ENCODE assay signal across 8 cellular contexts in the genomic region with DNA sequence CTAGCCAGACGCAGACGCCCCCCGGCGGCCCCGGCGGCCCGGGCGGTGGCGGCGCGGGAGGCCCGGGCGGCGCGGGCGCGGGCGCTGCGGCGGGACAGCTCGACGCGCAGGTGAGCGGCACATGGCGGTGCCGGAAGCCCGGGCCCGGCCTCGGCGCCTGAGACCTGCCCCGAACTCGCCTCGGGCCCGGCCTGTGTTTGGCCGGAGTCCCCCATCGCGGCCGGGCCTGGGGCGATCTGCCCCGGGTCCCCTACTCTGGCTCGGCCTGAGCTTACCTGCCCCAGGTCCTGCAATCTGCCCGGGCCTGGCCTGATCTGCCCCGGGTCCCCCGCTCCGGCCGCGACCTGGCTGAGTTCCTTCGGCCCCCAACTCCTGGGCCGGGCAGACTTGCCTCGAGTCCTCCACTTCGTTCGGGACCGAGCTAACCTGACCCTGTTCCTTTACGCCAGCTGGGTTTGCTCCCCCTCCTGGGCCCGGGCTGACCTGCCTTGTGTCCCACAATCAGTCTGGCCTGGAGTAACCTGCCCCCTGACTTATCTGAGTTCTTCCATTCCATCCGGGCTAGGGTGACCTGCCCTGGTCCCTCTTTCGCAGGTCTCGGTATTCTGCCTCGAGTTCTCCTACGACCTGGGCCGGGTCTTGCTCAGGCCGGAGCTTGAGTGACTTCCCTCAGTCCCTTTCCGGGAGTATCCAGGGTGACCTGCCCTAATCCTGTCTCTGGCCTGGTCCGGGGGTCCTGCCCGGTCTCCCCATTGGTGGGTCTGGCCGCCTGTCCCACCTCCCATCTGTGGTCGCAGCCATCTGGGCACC. TPM values are rescaled to one million over a fixed set of nuclear protein-coding genes. Genes with fewer than 3 reads are reported as not detected.
A peak's percentile ranks its signal among the peaks of the same experiment; 100 is the strongest.
DNase-seq lines count a peak whose midpoint lies in the region; ATAC-seq, FAIRE-seq and TF ChIP-seq lines count a peak whose summit lies in the region.

No MANE protein-coding gene starts in this region.

- peaks cover 17% of the 10 kb centered on the region for H3K36me3 ChIP-seq in BE2C
- peaks cover 0 to 13% (median 2%) of the 10 kb centered on the region in 4 experiments; a peak in 3 of 8 replicates for H3K36me3 ChIP-seq in H1 (ENCODE audit: control insufficient read depth in 2 of 4, insufficient read depth in 4 of 4, low read length in 3 of 4)
- no peaks in the 10 kb centered on the region for H3K36me3 ChIP-seq in mucosa of stomach (ENCODE audit: control insufficient read depth, insufficient read depth, low read length)
- no peaks in the 10 kb centered on the region for H3K36me3 ChIP-seq in vagina

- peak overlapping the region; percentile 81 to 93 (median 86) for H3K9ac ChIP-seq in H1 (replicated peaks in 1 of 4; ENCODE audit: extremely low read depth in 1 of 4, low read depth in 3 of 4, low read length in 3 of 4)
- peak overlapping the region; percentile 88 for H3K9ac ChIP-seq in mucosa of stomach (ENCODE audit: low read length)

- CTCF ChIA-PET in H1 (lab: Charles Lee; ENCODE audit: partially characterized antibody), result interaction anchor here (0.8 to 10.4 kb wide), 12 partner anchors 10 to 313 kb away, joined by 3 to 79 read pairs (median 4); no protein-coding TSS in a partner anchor

- H3K27ac ChIP-seq in H1 (ENCODE audit: low read depth, low read length) (peak overlapping the region; percentile 62; the same call in 1 of the 2 replicates), vagina (peak overlapping the region; percentile 89)

- no peak overlapping the region for H2BK120ac ChIP-seq in H1 (replicated peaks; ENCODE audit: low read depth, low read length)

- H2BK15ac ChIP-seq in H1 (ENCODE audit: low read length), result no peak overlapping the region

- no peak overlapping the region for H3K23ac ChIP-seq in H1 (ENCODE audit: insufficient read length)

- peaks cover 11% of the 10 kb centered on the region for H3K23me2 ChIP-seq in H1 (ENCODE audit: low read depth, low read length)

- ATAC-seq in GM18909 (IDR thresholded peaks at IDR 0.05; ENCODE audit: poor library complexity, unreplicated experiment) (peak; percentile 22), HG03103 (IDR thresholded peaks at IDR 0.05; ENCODE audit: low read depth, unreplicated experiment) (peak; percentile 33)

- H3K4me3 ChIP-seq in BE2C (ENCODE audit: low read depth, low read length) (peak overlapping the region; percentile 91), H1 (ENCODE audit: extremely low read depth in 1 of 4, insufficient read depth in 2 of 4, low read depth in 3 of 4, low read length in 4 of 4) (peak overlapping the region; percentile 80 to 99 (median 84)), mucosa of stomach (ENCODE audit: low read length) (peak overlapping the region; percentile 69), vagina (peak overlapping the region; percentile 77 to 89)

- no peak overlapping the region for H2BK12ac ChIP-seq in H1 (ENCODE audit: low read depth, low read length)

- no peak overlapping the region for H3K4ac ChIP-seq in H1 (replicated peaks; ENCODE audit: insufficient read length, low read depth, low read length)

- H3K14ac ChIP-seq in H1 (ENCODE audit: insufficient read length), result no peak overlapping the region

- POLR2A ChIA-PET in H1 (lab: Charles Lee; ENCODE audit: partially characterized antibody), result interaction anchor here (0.5 to 3.4 kb wide), 17 partner anchors 9 to 543 kb away, joined by 3 to 18 read pairs (median 3); a partner anchor contains a TSS

- peaks cover 16% of the 10 kb centered on the region for H3K79me1 ChIP-seq in H1 (ENCODE audit: low read depth, low read length)

- H2BK5ac ChIP-seq in H1 (ENCODE audit: low read depth, low read length), result peak overlapping the region; percentile 60; the same call in 1 of the 2 replicates

- no peak for DNase-seq in BE2C
- DNase-seq in SW480 (ENCODE audit: low spot score), result peak; percentile 45
- peak in 1 of 2 experiments; percentile 67 for DNase-seq in H1 (ENCODE audit: low read depth in 1 of 2, low spot score in 2 of 2)
- no peak for DNase-seq in vagina (ENCODE audit: extremely low spot score in 2 of 2)
- DNase-seq in NCI-H2171 treated with DMSO at 0.1 percent for 48 hours (lab: John Stamatoyannopoulos, UW), result no peak

- peak overlapping the region; percentile 87 to 95 for H3K4me2 ChIP-seq in H1 (ENCODE audit: insufficient read depth in 1 of 2, low read depth in 2 of 2, low read length in 2 of 2)

- no peak overlapping the region for H2BK20ac ChIP-seq in H1 (ENCODE audit: low read length)

- H2AFZ ChIP-seq in H1 (ENCODE audit: low read length), result no peak overlapping the region

- H4K5ac ChIP-seq in H1 (ENCODE audit: insufficient read length, low read depth, low read length), result no peak overlapping the region

- H4K8ac ChIP-seq in H1 (ENCODE audit: extremely low read depth, insufficient read depth, low read length), result peak overlapping the region; percentile 95

- TF ChIP-seq CTCF in BE2C (IDR thresholded peaks at IDR 0.05; ENCODE audit: low read depth, low read length), result peak; percentile 38
- TF ChIP-seq CTCF in H1 (IDR thresholded peaks at IDR 0.05; ENCODE audit: control extremely low read depth in 1 of 3, insufficient read depth in 1 of 3, low read depth in 1 of 3, low read length in 3 of 3), result peak in 2 of 3 experiments; percentile 50 to 58; a peak in 2 of 4 replicates
- no peak for TF ChIP-seq CTCF in vagina (IDR thresholded peaks at IDR 0.05)

- 0 out of 4 replicates have a peak, but pooled peaks of 1 of the 2 experiments have one; percentile 14 for TF ChIP-seq RAD21 in H1 (IDR thresholded peaks at IDR 0.05 in 1 of 2, conservative IDR thresholded peaks at IDR 0.05 in 1 of 2; ENCODE audit: low read depth in 2 of 2, low read length in 2 of 2)

- H4K20me1 ChIP-seq in H1 (replicated peaks in 1 of 2; ENCODE audit: control insufficient read depth in 1 of 2, insufficient read depth in 2 of 2, low read length in 2 of 2), result peaks cover 32 to 39% of the 10 kb centered on the region in 2 experiments

- WGBS in H1 (ENCODE audit: extremely low coverage in 1 of 2, insufficient coverage in 1 of 2, insufficient read length in 1 of 2, insufficient replicate concordance in 2 of 2, low coverage in 1 of 2, low lambda C conversion rate in 2 of 2, missing lambda C conversion rate in 1 of 2), 2 experiments, result 2% methylated on average over 64 of the region's 67 CpGs; no CpG with 5 or more reads in 1 of the 2 experiments

- H2AK5ac ChIP-seq in H1 (ENCODE audit: low read depth, low read length), result 0 out of 2 replicates have a peak overlapping the region, but pooled peaks have one; percentile 15

- no peak for FAIRE-seq in H1 (lab: Jason Lieb, UNC)

- no peak for TF ChIP-seq POLR2A in H1 (IDR thresholded peaks at IDR 0.05; ENCODE audit: control extremely low read depth in 1 of 2, low read depth in 2 of 2, low read length in 2 of 2)
- TF ChIP-seq POLR2A in vagina (IDR thresholded peaks at IDR 0.05), result no peak

- intact Hi-C loops in vagina (cut with DNase I), result no loop called here

- TF ChIP-seq EP300 in H1 (IDR thresholded peaks at IDR 0.05; ENCODE audit: borderline replicate concordance in 1 of 2, low read depth in 2 of 2, low read length in 2 of 2), result no peak

- H3K56ac ChIP-seq in H1 (replicated peaks; ENCODE audit: insufficient read length, low read depth, low read length), result peak overlapping the region; percentile 82

- H4K91ac ChIP-seq in H1 (replicated peaks; ENCODE audit: insufficient read length, low read length), result no peak overlapping the region

- peak overlapping the region; percentile 48; the same call in 1 of the 2 replicates for H3K18ac ChIP-seq in H1 (ENCODE audit: extremely low read depth, low read length)

- peaks cover 2% of the 10 kb centered on the region; the same call in 1 of the 2 replicates for H3K4me1 ChIP-seq in BE2C
- H3K4me1 ChIP-seq in H1 (replicated peaks in 1 of 4; ENCODE audit: control insufficient read depth in 3 of 4, insufficient read depth in 4 of 4, low read length in 3 of 4), result peaks cover 3 to 15% (median 10%) of the 10 kb centered on the region in 4 experiments
- peaks cover 31% of the 10 kb centered on the region for H3K4me1 ChIP-seq in mucosa of stomach (ENCODE audit: control insufficient read depth, insufficient read depth, low read length)
- H3K4me1 ChIP-seq in vagina, result peaks cover 51% of the 10 kb centered on the region

- H3K79me2 ChIP-seq in H1 (ENCODE audit: control insufficient read depth in 1 of 2, insufficient read depth in 2 of 2, low read length in 2 of 2), result peaks cover 31 to 52% of the 10 kb centered on the region in 2 experiments

- H3K9me3 ChIP-seq in BE2C, result no peaks in the 10 kb centered on the region
- H3K9me3 ChIP-seq in H1 (ENCODE audit: insufficient read depth in 2 of 2, low read depth in 1 of 2, low read length in 1 of 2), result no peaks in the 10 kb centered on the region
- no peaks in the 10 kb centered on the region for H3K9me3 ChIP-seq in mucosa of stomach (ENCODE audit: control insufficient read depth, low read length)
- no peaks in the 10 kb centered on the region for H3K9me3 ChIP-seq in vagina

- H3K27me3 ChIP-seq in BE2C, result no peaks in the 10 kb centered on the region
- H3K27me3 ChIP-seq in H1 (replicated peaks in 1 of 4; ENCODE audit: control insufficient read depth in 3 of 4, extremely low read depth in 1 of 4, insufficient read depth in 3 of 4, low read length in 3 of 4), result peaks cover 0 to 6% (median 0%) of the 10 kb centered on the region in 4 experiments; a peak in 2 of 7 replicates
- no peaks in the 10 kb centered on the region for H3K27me3 ChIP-seq in mucosa of stomach (ENCODE audit: control insufficient read depth, insufficient read depth, low read length)
- H3K27me3 ChIP-seq in vagina, result no peaks in the 10 kb centered on the region

RNA-seq across cellular contexts. Expression of a gene that starts 0.8 kb away (rescaled TPM):
- 103 TPM for polyA plus RNA-seq in BE2C (2012; ENCODE audit: insufficient read depth, insufficient read length, low read depth)
- 62.0 and 64.6 TPM in 2 replicates for total RNA-seq in H1 (2021; fragmentation: NEBNext Ultra II Directional; extraction: Animal tissue kit (Norgen Biotek cat#: 25700))
- 46.4 and 77.0 TPM in 2 replicates for polyA plus RNA-seq in H1 (2011; rRNA removed)
- 21.2 TPM for polyA plus RNA-seq in H1 (2011; cell fraction: cytosol; rRNA removed)
- polyA plus RNA-seq in H1 (2011; cell fraction: nucleus; rRNA removed), result 103 TPM
- 27.7 to 47.4 TPM (median 46.0 TPM) in 4 replicates for polyA plus RNA-seq in H1 (2012, experiment 1 of 2)
- 32.1 TPM for polyA plus RNA-seq in H1 (2012, experiment 2 of 2)
- polyA plus RNA-seq in H1 (2013, experiment 1 of 2), result 28.2 TPM
- polyA plus RNA-seq in H1 (2013, experiment 2 of 2), result 27.5 TPM
- 70.9 and 84.6 TPM in 2 replicates for polyA minus RNA-seq in H1 (2011; rRNA and poly(A)+ RNA removed)
- polyA minus RNA-seq in H1 (2011; cell fraction: cytosol; rRNA and poly(A)+ RNA removed), result 56.1 TPM
- 58.3 TPM for polyA minus RNA-seq in H1 (2011; cell fraction: nucleus; rRNA and poly(A)+ RNA removed)
- 77.8 TPM for total RNA-seq in vagina

RNA-seq across cellular contexts. Expression of a gene that starts 41.4 kb away (rescaled TPM):
- polyA plus RNA-seq in BE2C (2012; ENCODE audit: insufficient read depth, insufficient read length, low read depth), result 1.2 TPM
- total RNA-seq in H1 (2021; fragmentation: NEBNext Ultra II Directional; extraction: Animal tissue kit (Norgen Biotek cat#: 25700)), result 0.17 and 0.25 TPM in 2 replicates
- 0.17 and 0.35 TPM in 2 replicates for polyA plus RNA-seq in H1 (2011; rRNA removed)
- polyA plus RNA-seq in H1 (2011; cell fraction: cytosol; rRNA removed), result 0.37 TPM
- 0.91 TPM for polyA plus RNA-seq in H1 (2011; cell fraction: nucleus; rRNA removed)
- polyA plus RNA-seq in H1 (2012, experiment 1 of 2), result 0.09 to 0.24 TPM (median 0.16 TPM) in 3 of 4 replicates, not detected in the other
- polyA plus RNA-seq in H1 (2012, experiment 2 of 2), result 0.09 TPM
- 0.16 TPM for polyA plus RNA-seq in H1 (2013, experiment 1 of 2)
- 0.15 TPM for polyA plus RNA-seq in H1 (2013, experiment 2 of 2)
- polyA minus RNA-seq in H1 (2011; rRNA and poly(A)+ RNA removed), result 0.19 and 0.29 TPM in 2 replicates
- polyA minus RNA-seq in H1 (2011; cell fraction: cytosol; rRNA and poly(A)+ RNA removed), result not detected
- polyA minus RNA-seq in H1 (2011; cell fraction: nucleus; rRNA and poly(A)+ RNA removed), result not detected
- 0.98 TPM for total RNA-seq in vagina

Comparison
In these comparisons a context has a peak if more than half of its experiments do, and no peak if none do; other contexts are left out.
1. CTCF ChIP-seq: peak in BE2C (single experiment) and H1 (2 of 3); none in vagina (0 of 3).
2. Peak in every context shown above with its lines, with median percentiles within 50 percentile points of each other: H3K4me3 ChIP-seq.